8 cellular contexts compared by ENCODE assay signal in the genomic region with DNA sequence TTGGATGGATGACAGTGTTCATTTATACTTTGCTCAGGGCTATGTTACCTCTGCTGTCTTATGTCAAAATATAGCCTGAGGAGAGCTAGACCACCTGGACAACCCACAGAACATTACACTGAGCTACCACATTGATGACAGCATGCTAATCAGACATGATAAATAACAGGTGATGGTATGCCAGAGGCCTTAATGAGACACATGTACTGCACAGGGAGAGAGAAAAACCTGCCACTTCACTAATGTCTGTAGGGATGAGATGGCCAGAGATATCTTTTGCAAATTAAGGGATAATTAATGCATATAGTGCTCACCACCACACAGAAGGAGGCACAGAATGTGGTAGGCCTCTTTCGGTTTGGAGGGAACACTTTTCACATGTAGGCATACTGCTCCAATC.
"Had no signal": no experiment of that assay in that cellular context is flagged by ENCODE, and none has a peak within 500 bp of the region (broad histone marks: within the 10 kb centered on the region; RNA-seq: fewer than 3 reads in every experiment).

No MANE protein-coding gene starts in this region.

- H3K4me2 ChIP-seq: GM23338 had no signal

- DNase-seq: H9, HCEC 1CT, IMR-90 had no signal

- H2AFZ ChIP-seq: GM23338 had no signal

- FAIRE-seq: H1, H54, HTR-8/SVneo, K562 had no signal

- ATAC-seq: GM23338, K562 had no signal

- H3K4me3 ChIP-seq: GM23338, K562 had no signal
